Comparison of ENCODE assay signal across 8 cellular contexts in the genomic region with DNA sequence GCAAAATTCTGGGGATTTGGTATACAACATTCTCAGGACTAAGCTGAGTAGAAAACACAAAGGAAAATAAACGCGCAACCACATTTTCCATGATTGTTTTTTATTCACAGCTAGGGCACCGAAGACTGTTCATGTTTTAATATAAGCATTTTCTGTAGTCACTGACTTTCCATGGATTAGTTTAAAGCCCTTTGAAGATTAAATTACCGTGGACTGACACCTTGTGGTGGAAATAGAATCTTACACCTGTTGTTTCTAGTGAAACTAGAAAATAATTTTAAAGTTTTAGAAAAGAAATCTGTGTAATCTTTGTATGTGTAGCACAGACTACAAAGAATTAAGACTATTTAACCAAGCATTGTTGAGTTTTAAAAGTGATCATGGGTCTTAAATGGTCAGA. TPM values are rescaled to one million over a fixed set of nuclear protein-coding genes. Genes with fewer than 3 reads are reported as not detected.
DNase-seq lines count a peak whose midpoint lies in the region; ATAC-seq and TF ChIP-seq lines count a peak whose summit lies in the region.
"Not testable (repeated sequence)": the region's sequence is repeated elsewhere in the genome, so short reads cannot be mapped to it uniquely, and the experiment has no call there.

No MANE protein-coding gene starts in this region.

- not testable (repeated sequence) for H3K4me2 ChIP-seq in neural progenitor cell

- DNase-seq in A673 (ENCODE audit: low spot score) (peak; percentile 75), G401 (ENCODE audit: low spot score) (peak; percentile 29), Kasumi-1 (lab: John Stamatoyannopoulos, UW) (peak; percentile 64 to 75), NCI-H345 treated with DMSO at 0.1 percent for 48 hours (lab: John Stamatoyannopoulos, UW; ENCODE audit: unreplicated experiment) (peak; percentile 12), SK-N-DZ (ENCODE audit: low spot score) (peak; percentile 51), cerebellar cortex (ENCODE audit: low spot score) (peak; percentile 42), neural progenitor cell (ENCODE audit: low spot score) (peak; percentile 32)
- not testable (repeated sequence) for DNase-seq in heart right ventricle

- H3K27ac Mint-ChIP-seq in neural progenitor cell: not testable (repeated sequence)

- H3K9ac ChIP-seq in neural progenitor cell: not testable (repeated sequence)

- H3K36me3 ChIP-seq in A673 (ENCODE audit: insufficient read depth, low read length, poor library complexity, severe bottlenecking); heart right ventricle; neural progenitor cell: not testable (repeated sequence)

- not testable (repeated sequence) for H3K27me3 ChIP-seq in A673 (replicated peaks; ENCODE audit: insufficient read depth, low read depth, low read length, poor library complexity)
- H3K27me3 ChIP-seq in heart right ventricle: peaks cover 0 to 13% (median 0%) of the 10 kb centered on the region in 7 donors
- peaks cover 20% of the 10 kb centered on the region for H3K27me3 ChIP-seq in neural progenitor cell

- peak in 1 of 8 donors; percentile 61 for ATAC-seq in heart right ventricle

- H3K4me1 ChIP-seq in A673 (ENCODE audit: insufficient read depth, low read length, poor library complexity, severe bottlenecking): peaks cover 16% of the 10 kb centered on the region
- H3K4me1 ChIP-seq in heart right ventricle, neural progenitor cell: not testable (repeated sequence)

- WGBS in heart right ventricle, 2 donors: 19 to 21% methylated on average over 4 of the region's 4 CpGs

- not testable (repeated sequence) for H3K79me2 ChIP-seq in neural progenitor cell (ENCODE audit: low read depth)

- not testable (repeated sequence) for BruUV-seq in A673 (replicated peaks; lab: Mats Ljungman, UMichigan)

- H4K20me1 ChIP-seq in neural progenitor cell (ENCODE audit: low read depth): not testable (repeated sequence)

- not testable (repeated sequence) for H3K36me3 Mint-ChIP-seq in neural progenitor cell

- H2AFZ ChIP-seq in neural progenitor cell (replicated peaks): not testable (repeated sequence)

- TF ChIP-seq CTCF in A673 (conservative IDR thresholded peaks at IDR 0.05; ENCODE audit: low read depth, low read length) (peak; percentile 46), heart right ventricle (IDR thresholded peaks at IDR 0.05) (peak in 8 of 9 donors; percentile 13 to 52 (median 42)), neural progenitor cell (IDR thresholded peaks at IDR 0.05) (peak; percentile 63)

- POLR2A ChIA-PET in A673 (lab: Charles Lee; ENCODE audit: low non-redundant PET): not testable (repeated sequence)

- not testable (repeated sequence) for H3K4me3 Mint-ChIP-seq in neural progenitor cell

- H3K4me3 ChIP-seq in A673 (ENCODE audit: low read depth, low read length, poor library complexity, severe bottlenecking): peak overlapping the region; percentile 34
- H3K4me3 ChIP-seq in heart right ventricle, neural progenitor cell: not testable (repeated sequence)

- not testable (repeated sequence) for H3K9me3 ChIP-seq in A673 (ENCODE audit: low read depth, low read length, poor library complexity, severe bottlenecking); heart right ventricle; neural progenitor cell (ENCODE audit: low read depth)

- H3F3A ChIP-seq in neural progenitor cell (ENCODE audit: low read depth): not testable (repeated sequence)

- H3K27ac ChIP-seq in A673 (ENCODE audit: low read depth, low read length, poor library complexity, severe bottlenecking); heart right ventricle; neural progenitor cell: not testable (repeated sequence)

- H3K27me3 Mint-ChIP-seq in neural progenitor cell (ENCODE audit: insufficient read depth, low read depth): not testable (repeated sequence)

- not testable (repeated sequence) for H3K9me3 Mint-ChIP-seq in neural progenitor cell

- in situ Hi-C loops in G401 (cut with HindIII; ENCODE audit: low sequenced_read_pairs): not testable (repeated sequence)

- CTCF ChIA-PET in A673 (lab: Charles Lee): not testable (repeated sequence)

- not testable (repeated sequence) for H3K4me1 Mint-ChIP-seq in neural progenitor cell

- intact Hi-C loops in A673 (cut with micrococcal nuclease; ENCODE audit: unreplicated experiment): loop anchor here (2.0 kb wide), 1 partner anchor 391 kb away; no protein-coding TSS in a partner anchor
- intact Hi-C loops in heart right ventricle (cut with DNase I): not testable (repeated sequence)

RNA-seq across cellular contexts. Expression of gene STEAP1B, which starts 1.3 kb away (rescaled TPM):
- total RNA-seq in A673 (2021): 49.9 and 53.0 TPM in 2 replicates
- 40.7 and 41.8 TPM in 2 replicates for total RNA-seq in G401 (2014; rRNA removed; shearing (Covaris generic))
- 0.99 and 4.8 TPM in 2 replicates for polyA plus RNA-seq in SK-N-DZ (2014; cell fraction: cytosol; rRNA removed)
- polyA plus RNA-seq in SK-N-DZ (2014; cell fraction: nucleus; rRNA removed): 0.90 and 1.6 TPM in 2 replicates
- total RNA-seq in heart right ventricle: under 1 TPM in 8 of 10 donors, not detected in 2; 0.15 to 0.76 (median 0.51) TPM
- under 1 TPM; 0.32 to 0.44 TPM for polyA plus RNA-seq in heart right ventricle
- total RNA-seq in neural progenitor cell (ENCODE audit: low replicate concordance): 1.6 and 3.0 TPM in 2 replicates

Comparison
In these comparisons a context has a peak if more than half of its experiments do, and no peak if none do; other contexts are left out.
1. RNA of gene STEAP1B, which starts 1.3 kb away (total RNA-seq): 49.9 to 53.0 TPM in A673 and 40.7 to 41.8 TPM in G401; 1.6 to 3.0 TPM in neural progenitor cell and 0.15 to 0.76 TPM in heart right ventricle; every median in the first group is over 10 times any median in the second.
2. Peak in every context shown above with its lines, with median percentiles within 50 percentile points of each other: CTCF ChIP-seq.